Comparison of ENCODE assay signal across 9 cellular contexts in the genomic region with DNA sequence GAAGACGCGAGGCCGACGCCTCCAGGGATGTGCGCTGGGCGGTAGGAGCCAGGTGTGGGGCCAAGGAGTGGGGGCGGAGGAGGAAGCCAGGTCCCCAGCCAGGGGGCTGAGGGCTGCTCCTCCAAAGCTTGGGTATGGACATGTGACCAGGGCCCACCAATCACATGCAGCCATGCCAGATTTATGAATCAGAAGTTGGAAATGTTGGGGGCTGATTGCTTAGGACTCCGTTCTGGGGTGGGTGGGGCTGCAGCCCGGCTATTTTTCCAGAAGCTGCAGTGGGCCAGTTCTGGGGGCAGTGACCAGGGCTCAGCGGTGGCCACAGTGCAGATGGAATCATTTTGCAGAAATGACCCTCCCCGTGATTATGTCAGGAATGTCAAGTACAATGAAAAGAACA.
DNase-seq lines count a peak whose midpoint lies in the region; ATAC-seq, FAIRE-seq and TF ChIP-seq lines count a peak whose summit lies in the region.
"Had no signal": no experiment of that assay in that cellular context is flagged by ENCODE, and none has a peak within 500 bp of the region (broad histone marks: within the 10 kb centered on the region; RNA-seq: fewer than 3 reads in every experiment).

No MANE protein-coding gene starts in this region.

- no peaks in the 10 kb centered on the region for H3K9me3 Mint-ChIP-seq in endothelial cell (ENCODE audit: unreplicated experiment)

- H3K4me1 Mint-ChIP-seq in endothelial cell (ENCODE audit: unreplicated experiment) = no peaks in the 10 kb centered on the region

- H3K4me2 ChIP-seq in PC-9 = peak overlapping the region; percentile 87
- H3K4me2 ChIP-seq: KMS-11 had no signal

- H3K4me3 ChIP-seq in PC-9 (peak overlapping the region; percentile 47; the same call in 1 of the 2 replicates), fibroblast of villous mesenchyme (ENCODE audit: low read depth, low read length) (no peak overlapping the region), skeletal muscle tissue (ENCODE audit: low read length in 3 of 3) (no peak overlapping the region)

- H3K27me3 Mint-ChIP-seq in endothelial cell (ENCODE audit: unreplicated experiment) = peaks cover 4% of the 10 kb centered on the region

- H3K27me3 ChIP-seq in PC-9 (ENCODE audit: insufficient read depth, low read depth) (no peaks in the 10 kb centered on the region), skeletal muscle tissue (ENCODE audit: control insufficient read depth in 3 of 3, insufficient read depth in 3 of 3, low read length in 3 of 3) (no peaks in the 10 kb centered on the region)

- H3F3A ChIP-seq in PC-9 (ENCODE audit: insufficient read depth, low read depth) = peaks cover 53% of the 10 kb centered on the region

- H3K27ac ChIP-seq in PC-9 = peak overlapping the region; percentile 90
- H3K27ac ChIP-seq in skeletal muscle tissue (ENCODE audit: low read depth, low read length) = peak overlapping the region; percentile 82
- H3K27ac ChIP-seq: KMS-11 had no signal

- H3K4me1 ChIP-seq in PC-9 (replicated peaks; ENCODE audit: insufficient read depth) (peaks cover 70% of the 10 kb centered on the region), skeletal muscle tissue (ENCODE audit: control insufficient read depth in 3 of 3, insufficient read depth in 3 of 3, low read length in 3 of 3) (peaks cover 36 to 57% (median 46%) of the 10 kb centered on the region in 3 donors)

- no peak overlapping the region for H3K4me3 Mint-ChIP-seq in endothelial cell (ENCODE audit: unreplicated experiment)

- H3K27ac Mint-ChIP-seq in endothelial cell (ENCODE audit: unreplicated experiment) = no peak overlapping the region

- H2AFZ ChIP-seq in PC-9 = peak overlapping the region; percentile 70

- TF ChIP-seq CTCF in PC-9 (conservative IDR thresholded peaks at IDR 0.05) = 0 out of 2 replicates have a peak, but pooled peaks have one; percentile 5
- TF ChIP-seq CTCF in fibroblast of villous mesenchyme (IDR thresholded peaks at IDR 0.05; ENCODE audit: insufficient read depth, low read depth, low read length) = no peak
- no peak for TF ChIP-seq CTCF in endothelial cell (IDR thresholded peaks at IDR 0.05; ENCODE audit: unreplicated experiment)

- intact Hi-C loops in PC-9 (cut with micrococcal nuclease; ENCODE audit: unreplicated experiment) = loop anchor here (2.0 kb wide), 1 partner anchor 94 kb away; no protein-coding TSS in a partner anchor

- POLR2A ChIA-PET in PC-9 (lab: Charles Lee; ENCODE audit: unreplicated experiment) = interaction anchor here (0.6 kb wide), 1 partner anchor 32 kb away, joined by 3 read pairs; no protein-coding TSS in a partner anchor

- no peaks in the 10 kb centered on the region for H4K20me1 ChIP-seq in PC-9 (ENCODE audit: insufficient read depth)

- H3K9me3 ChIP-seq in PC-9 (ENCODE audit: insufficient read depth, low read depth) = no peaks in the 10 kb centered on the region
- H3K9me3 ChIP-seq in skeletal muscle tissue (ENCODE audit: control insufficient read depth in 3 of 3, low read length in 3 of 3) = no peaks in the 10 kb centered on the region

- DNase-seq in GM18507 (ENCODE audit: extremely low spot score, insufficient read length, low read depth) (peak; percentile 40), PC-9 (peak; percentile 90 to 91), fibroblast of villous mesenchyme (ENCODE audit: low read depth) (peak; percentile 90), endothelial cell (ENCODE audit: low spot score) (no peak), Kasumi-1 (lab: John Stamatoyannopoulos, UW) (no peak)
- DNase-seq in central memory CD4-positive, alpha-beta T cell = no peak

- H3K36me3 ChIP-seq in PC-9 (ENCODE audit: low read depth) (no peaks in the 10 kb centered on the region), skeletal muscle tissue (ENCODE audit: control insufficient read depth in 3 of 3, insufficient read depth in 3 of 3, low read length in 3 of 3) (no peaks in the 10 kb centered on the region)

- H3K79me2 ChIP-seq in PC-9 (ENCODE audit: low read depth) = peaks cover 14% of the 10 kb centered on the region

- CTCF ChIA-PET in PC-9 (lab: Charles Lee) = no interaction called here

- no peaks in the 10 kb centered on the region for H3K36me3 Mint-ChIP-seq in endothelial cell (ENCODE audit: low read depth, unreplicated experiment)

- no peaks in the 10 kb centered on the region for H3K9me2 ChIP-seq in PC-9 (ENCODE audit: insufficient read depth)

- FAIRE-seq in GM18507 (lab: Jason Lieb, UNC) = no peak

- H3K9ac ChIP-seq in skeletal muscle tissue (ENCODE audit: low read depth in 1 of 3, low read length in 3 of 3) = peak overlapping the region in 2 of 3 donors; percentile 58 to 60
- H3K9ac ChIP-seq: KMS-11 had no signal

- no TSS peak for BruUV-seq in PC-9 (replicated peaks; lab: Mats Ljungman, UMichigan)

- no peak for ATAC-seq in HG03460 (IDR thresholded peaks at IDR 0.05; ENCODE audit: unreplicated experiment)

Comparison
In these comparisons a context has a peak if more than half of its experiments do, and no peak if none do; other contexts are left out.
1. DNase-seq: peak in GM18507 (single experiment), PC-9 (2 of 2) and fibroblast of villous mesenchyme (single experiment); none in endothelial cell (single experiment), Kasumi-1 (0 of 2) and central memory CD4-positive, alpha-beta T cell (single experiment).